10 cellular contexts compared by ENCODE assay signal in the genomic region with DNA sequence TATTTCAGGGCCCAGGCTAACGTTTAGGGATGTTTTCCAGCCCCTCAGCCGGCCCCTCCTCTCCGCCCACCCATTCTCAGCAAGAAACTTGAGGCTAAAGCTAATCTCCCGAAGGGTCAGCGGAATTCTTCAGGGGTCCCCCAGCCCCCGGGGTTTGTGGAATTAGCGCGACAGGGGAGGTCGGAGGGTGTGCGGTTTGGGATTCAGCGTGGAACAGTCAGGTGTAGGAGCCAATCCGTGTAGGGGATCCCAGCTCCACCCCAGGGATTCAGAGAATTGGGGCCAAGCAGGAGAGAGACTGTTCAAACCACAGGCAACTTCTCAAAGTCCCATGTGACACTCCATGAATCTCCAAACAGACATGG. TPM values are rescaled to one million over a fixed set of nuclear protein-coding genes. Genes with fewer than 3 reads are reported as not detected.
DNase-seq lines count a peak whose midpoint lies in the region; ATAC-seq and TF ChIP-seq lines count a peak whose summit lies in the region.
"Had no signal": no experiment of that assay in that cellular context is flagged by ENCODE, and none has a peak within 500 bp of the region (broad histone marks: within the 10 kb centered on the region; RNA-seq: fewer than 3 reads in every experiment).

No MANE protein-coding gene starts in this region.

- TF ChIP-seq POLR2A in suprapubic skin (IDR thresholded peaks at IDR 0.05) = no peak

- no peak overlapping the region for H3K27ac Mint-ChIP-seq in activated CD4-positive, alpha-beta T cell treated with anti-CD3 and anti-CD28 coated beads for 36 hours

- intact Hi-C loops in activated CD4-positive, alpha-beta T cell treated with anti-CD3 and anti-CD28 coated beads for 36 hours (cut with DNase I, micrococcal nuclease) = loop anchor here in 1 of 2 experiments (10.0 kb wide), 1 partner anchor 666 kb away; a partner anchor contains a TSS

- POLR2A ChIA-PET in activated CD4-positive, alpha-beta T cell treated with anti-CD3 and anti-CD28 coated beads for 36 hours (lab: Charles Lee) = interaction anchor here (0.6 kb wide), 1 partner anchor 705 kb away, joined by 3 read pairs; no protein-coding TSS in a partner anchor

- H3K27ac ChIP-seq in WERI-Rb-1 = peak overlapping the region; percentile 77
- H3K27ac ChIP-seq in suprapubic skin = no peak overlapping the region
- H3K27ac ChIP-seq: C4-2B had no signal

- no peak for TF ChIP-seq EP300 in suprapubic skin (IDR thresholded peaks at IDR 0.05)

- H3K36me3 Mint-ChIP-seq in activated CD4-positive, alpha-beta T cell treated with anti-CD3 and anti-CD28 coated beads for 36 hours (ENCODE audit: low read depth) = no peaks in the 10 kb centered on the region

- H3K4me3 ChIP-seq in WERI-Rb-1 (ENCODE audit: low read depth, low read length) = peak overlapping the region; percentile 78
- H3K4me3 ChIP-seq in iPS-11a (ENCODE audit: low read depth, low read length) = peak overlapping the region; percentile 65
- H3K4me3 ChIP-seq in suprapubic skin = peak overlapping the region; percentile 71

- DNase-seq in activated CD4-positive, alpha-beta T cell treated with anti-CD3 and anti-CD28 coated beads for 36 hours = no peak
- no peak for DNase-seq in activated CD4-positive, alpha-beta T cell treated with anti-CD3 and anti-CD28 coated beads for 48 hours
- peak; percentile 49 for DNase-seq in WERI-Rb-1
- DNase-seq in suprapubic skin (ENCODE audit: low spot score in 2 of 2) = no peak
- DNase-seq in DMS79 (lab: John Stamatoyannopoulos, UW) = no peak
- DNase-seq in activated T-cell treated with anti-CD3 and anti-CD28 coated beads for 4 hours = no peak

- WGBS in suprapubic skin = 8% methylated on average over 12 of the region's 12 CpGs

- H3K27me3 ChIP-seq in WERI-Rb-1 (ENCODE audit: insufficient read depth, low read depth, severe bottlenecking) (no peaks in the 10 kb centered on the region), suprapubic skin (peaks cover 9% of the 10 kb centered on the region)

- H3K4me1 ChIP-seq in suprapubic skin = peaks cover 24% of the 10 kb centered on the region

- peak overlapping the region; percentile 50 for H3K4me3 Mint-ChIP-seq in activated CD4-positive, alpha-beta T cell treated with anti-CD3 and anti-CD28 coated beads for 36 hours

- no peak for ATAC-seq in activated CD4-positive, alpha-beta T cell treated with anti-CD3 and anti-CD28 coated beads for 36 hours
- ATAC-seq in HG03354 (IDR thresholded peaks at IDR 0.05; ENCODE audit: poor library complexity, severe bottlenecking, unreplicated experiment) = no peak

- peaks cover 35% of the 10 kb centered on the region for H3K27me3 Mint-ChIP-seq in activated CD4-positive, alpha-beta T cell treated with anti-CD3 and anti-CD28 coated beads for 36 hours

- CTCF ChIA-PET in activated CD4-positive, alpha-beta T cell treated with anti-CD3 and anti-CD28 coated beads for 36 hours (lab: Charles Lee) = no interaction called here

- H3K36me3 ChIP-seq in WERI-Rb-1 (no peaks in the 10 kb centered on the region), suprapubic skin (no peaks in the 10 kb centered on the region)

- H3K4me1 Mint-ChIP-seq in activated CD4-positive, alpha-beta T cell treated with anti-CD3 and anti-CD28 coated beads for 36 hours = peaks cover 13% of the 10 kb centered on the region

- no peaks in the 10 kb centered on the region for H3K9me3 Mint-ChIP-seq in activated CD4-positive, alpha-beta T cell treated with anti-CD3 and anti-CD28 coated beads for 36 hours (ENCODE audit: low read depth)

- H3K9me3 ChIP-seq in WERI-Rb-1 (ENCODE audit: severe bottlenecking) (no peaks in the 10 kb centered on the region), suprapubic skin (no peaks in the 10 kb centered on the region)

- TF ChIP-seq CTCF in WERI-Rb-1 (IDR thresholded peaks at IDR 0.05; ENCODE audit: low read depth, low read length) (no peak), suprapubic skin (IDR thresholded peaks at IDR 0.05) (no peak)

RNA-seq across cellular contexts. Expression of a gene that starts 1.7 kb away (rescaled TPM):
- under 1 TPM; 0.18 to 0.23 TPM for total RNA-seq in activated CD4-positive, alpha-beta T cell treated with anti-CD3 and anti-CD28 coated beads for 36 hours
- total RNA-seq in suprapubic skin = 10 to 100 TPM in 1 of 4 donors, 1 to 10 TPM in 3; 1.2 to 22.4 (median 2.2) TPM
- total RNA-seq: activated CD8-positive, alpha-beta memory T cell treated with anti-CD3 and anti-CD28 coated beads for 36 hours had no signal
